ENCODE assay signal across 20 cellular contexts in genomic region chr2:241577413-241578122, GRCh38. TPM values are rescaled to one million over a fixed set of nuclear protein-coding genes. Genes with fewer than 3 reads are reported as not detected.
DNase-seq lines count a peak whose midpoint lies in the region; FAIRE-seq and TF ChIP-seq lines count a peak whose summit lies in the region.
"Had no signal": no experiment of that assay in that cellular context is flagged by ENCODE, and none has a peak within 500 bp of the region (broad histone marks: within the 10 kb centered on the region; RNA-seq: fewer than 3 reads in every experiment).

No MANE protein-coding gene starts in this region.

- no peaks in the 10 kb centered on the region for H3K9me2 ChIP-seq in hepatocyte (replicated peaks; ENCODE audit: insufficient read depth)

- H3K4me1 Mint-ChIP-seq in astrocyte (ENCODE audit: low read depth, unreplicated experiment), result peaks cover 11% of the 10 kb centered on the region
- H3K4me1 Mint-ChIP-seq: B cell had no signal

- peaks cover 30 to 49% (median 38%) of the 10 kb centered on the region in 11 experiments for H3K36me3 ChIP-seq in BLaER1 treated with 17β-estradiol and CSF1 and Interleukin-3, amounts not matched to agents 10 nM and 100 nM
- H3K36me3 ChIP-seq in astrocyte (ENCODE audit: insufficient read depth, low read length), result peaks cover 5% of the 10 kb centered on the region
- no peaks in the 10 kb centered on the region for H3K36me3 ChIP-seq in hepatocyte (replicated peaks; ENCODE audit: insufficient read depth, low read depth)

- CTCF ChIA-PET in HEK293T (lab: Yijun Ruan, JAX), result no interaction called here

- peaks cover 14% of the 10 kb centered on the region for H3K9me3 Mint-ChIP-seq in astrocyte (ENCODE audit: unreplicated experiment)
- H3K9me3 Mint-ChIP-seq: activated naive CD4-positive, alpha-beta T cell treated with anti-CD3 and anti-CD28 coated beads, Interleukin-2, amount 50 U/mL, for 72 hours; stimulated activated naive CD8-positive, alpha-beta T cell treated with anti-CD3 and anti-CD28 coated beads, Interleukin-15, Interleukin-2, amounts not matched to agents 100 ng/mL and 50 ng/mL, for 24 hours had no signal

- DNase-seq in astrocyte (ENCODE audit: low read depth) (peak; percentile 29), hepatocyte (ENCODE audit: low spot score) (peak; percentile 64), pons (ENCODE audit: low spot score) (peak; percentile 40), HEK293T (ENCODE audit: extremely low spot score) (no peak), ecto neural progenitor cell (ENCODE audit: low spot score) (no peak), Kasumi-1 (lab: John Stamatoyannopoulos, UW) (no peak)
- DNase-seq in stimulated activated CD4-positive, alpha-beta T cell treated with anti-CD3 and anti-CD28 coated beads, Interleukin-4, amount 100 ng/mL, for 4 hours, result no peak
- DNase-seq: activated CD8-positive, alpha-beta memory T cell treated with anti-CD3 and anti-CD28 coated beads, Interleukin-2, amount 50 U/mL, for 48 hours; central memory CD4-positive, alpha-beta T cell; NCI-H2029; NCI-H524 treated with DMSO at 0.1 percent for 48 hours; T-helper 1 cell had no signal

- WGBS in hepatocyte (ENCODE audit: low lambda C conversion rate, missing lambda C conversion rate), result 46% methylated on average over 6 of the region's 9 CpGs

- peaks cover 33% of the 10 kb centered on the region for H3K36me3 Mint-ChIP-seq in astrocyte (ENCODE audit: low read depth, unreplicated experiment)

- no peak for FAIRE-seq in astrocyte (lab: Jason Lieb, UNC)
- FAIRE-seq: GM12891, RCC 7860 had no signal

- H3K79me2 ChIP-seq in astrocyte (ENCODE audit: insufficient read depth, low read length) (no peaks in the 10 kb centered on the region), hepatocyte (no peaks in the 10 kb centered on the region)

- H3K4me3 Mint-ChIP-seq in astrocyte (ENCODE audit: unreplicated experiment), result no peak overlapping the region
- H3K4me3 Mint-ChIP-seq: B cell; stimulated activated naive CD8-positive, alpha-beta T cell treated with anti-CD3 and anti-CD28 coated beads, Interleukin-15, Interleukin-2, amounts not matched to agents 100 ng/mL and 50 ng/mL, for 24 hours had no signal

- peaks cover 7 to 28% (median 26%) of the 10 kb centered on the region in 10 experiments for H3K4me1 ChIP-seq in BLaER1 treated with 17β-estradiol and CSF1 and Interleukin-3, amounts not matched to agents 10 nM and 100 nM
- no peaks in the 10 kb centered on the region for H3K4me1 ChIP-seq in astrocyte (ENCODE audit: insufficient read depth, low read length)
- H3K4me1 ChIP-seq in hepatocyte (ENCODE audit: insufficient read depth), result peaks cover 9% of the 10 kb centered on the region

- H3K27ac ChIP-seq in BLaER1 treated with 17β-estradiol and CSF1 and Interleukin-3, amounts not matched to agents 10 nM and 100 nM, result no peak overlapping the region
- no peak overlapping the region for H3K27ac ChIP-seq in astrocyte (ENCODE audit: low read depth, low read length)
- peak overlapping the region; percentile 70 for H3K27ac ChIP-seq in hepatocyte
- H3K27ac ChIP-seq: epithelial cell of prostate had no signal

- H3K27ac Mint-ChIP-seq in astrocyte (ENCODE audit: unreplicated experiment), result peak overlapping the region; percentile 1
- H3K27ac Mint-ChIP-seq: B cell; stimulated activated naive CD8-positive, alpha-beta T cell treated with anti-CD3 and anti-CD28 coated beads, Interleukin-15, Interleukin-2, amounts not matched to agents 100 ng/mL and 50 ng/mL, for 24 hours had no signal

- H3K4me2 ChIP-seq in BLaER1 treated with 17β-estradiol and CSF1 and Interleukin-3, amounts not matched to agents 10 nM and 100 nM, result peak overlapping the region in 10 of 11 experiments; percentile 19 to 54 (median 44); a peak in 16 of 22 replicates
- no peak overlapping the region for H3K4me2 ChIP-seq in astrocyte (ENCODE audit: low read length)
- no peak overlapping the region for H3K4me2 ChIP-seq in hepatocyte

- no peak overlapping the region for H2AFZ ChIP-seq in astrocyte (ENCODE audit: low read depth, low read length)
- no peak overlapping the region for H2AFZ ChIP-seq in hepatocyte

- TF ChIP-seq CTCF in astrocyte (IDR thresholded peaks at IDR 0.05; ENCODE audit: insufficient read depth, low read depth, low read length) (no peak), hepatocyte (IDR thresholded peaks at IDR 0.05; ENCODE audit: poor library complexity) (no peak)

- H3K9ac ChIP-seq in BLaER1 treated with 17β-estradiol and CSF1 and Interleukin-3, amounts not matched to agents 10 nM and 100 nM, result peak overlapping the region in 1 of 11 experiments; percentile 15; a peak in 1 of 22 replicates
- H3K9ac ChIP-seq in astrocyte (ENCODE audit: low read length), result no peak overlapping the region

- H3K4me3 ChIP-seq in BLaER1 treated with 17β-estradiol and CSF1 and Interleukin-3, amounts not matched to agents 10 nM and 100 nM, result no peak overlapping the region
- H3K4me3 ChIP-seq in astrocyte (ENCODE audit: insufficient read depth, low read depth, low read length) (no peak overlapping the region), hepatocyte (no peak overlapping the region)
- H3K4me3 ChIP-seq: lung had no signal

- H3K27me3 ChIP-seq in BLaER1 treated with 17β-estradiol and CSF1 and Interleukin-3, amounts not matched to agents 10 nM and 100 nM, result no peaks in the 10 kb centered on the region
- no peaks in the 10 kb centered on the region for H3K27me3 ChIP-seq in astrocyte (ENCODE audit: insufficient read depth, low read length)
- H3K27me3 ChIP-seq in hepatocyte, result no peaks in the 10 kb centered on the region

- H3K27me3 Mint-ChIP-seq in astrocyte (ENCODE audit: low read depth, unreplicated experiment), result no peaks in the 10 kb centered on the region
- H3K27me3 Mint-ChIP-seq: B cell; stimulated activated naive CD8-positive, alpha-beta T cell treated with anti-CD3 and anti-CD28 coated beads, Interleukin-15, Interleukin-2, amounts not matched to agents 100 ng/mL and 50 ng/mL, for 24 hours had no signal

- H4K20me1 ChIP-seq in BLaER1 treated with 17β-estradiol and CSF1 and Interleukin-3, amounts not matched to agents 10 nM and 100 nM, result peaks cover 0 to 9% (median 0%) of the 10 kb centered on the region in 11 experiments; a peak in 5 of 22 replicates
- peaks cover 24% of the 10 kb centered on the region for H4K20me1 ChIP-seq in astrocyte (ENCODE audit: insufficient read depth, low read length)
- no peaks in the 10 kb centered on the region for H4K20me1 ChIP-seq in hepatocyte (ENCODE audit: insufficient read depth, poor library complexity, severe bottlenecking)

- H3K9me3 ChIP-seq in BLaER1 treated with 17β-estradiol and CSF1 and Interleukin-3, amounts not matched to agents 10 nM and 100 nM (replicated peaks in 1 of 11), result peaks cover 22 to 32% (median 31%) of the 10 kb centered on the region in 11 experiments
- H3K9me3 ChIP-seq in astrocyte (ENCODE audit: insufficient read depth, low read depth, low read length), result no peaks in the 10 kb centered on the region
- no peaks in the 10 kb centered on the region for H3K9me3 ChIP-seq in hepatocyte (ENCODE audit: low read depth)

- POLR2A ChIA-PET in HEK293T (lab: Yijun Ruan, JAX), result no interaction called here

TF ChIP-seq in HEK293T, 16 proteins besides CTCF, POLR2A, EP300 and RAD21:
- TF ChIP-seq L3MBTL2 (conservative IDR thresholded peaks at IDR 0.05) (no peak), SUZ12 (IDR thresholded peaks at IDR 0.05) (no peak), ARNT (IDR thresholded peaks at IDR 0.05) (no peak), CTBP1 (IDR thresholded peaks at IDR 0.05; ENCODE audit: borderline replicate concordance) (no peak), ZNF384 (IDR thresholded peaks at IDR 0.05) (no peak), ELF4 (IDR thresholded peaks at IDR 0.05) (no peak), LEF1 (IDR thresholded peaks at IDR 0.05; ENCODE audit: borderline replicate concordance) (no peak), HDGF (IDR thresholded peaks at IDR 0.05; ENCODE audit: borderline replicate concordance) (no peak), BHLHE40 (IDR thresholded peaks at IDR 0.05; ENCODE audit: borderline replicate concordance) (no peak), SP1 (IDR thresholded peaks at IDR 0.05) (no peak), FOXA1 (IDR thresholded peaks at IDR 0.05) (no peak), FOXM1 (IDR thresholded peaks at IDR 0.05; ENCODE audit: borderline replicate concordance) (no peak), FOXK2 (IDR thresholded peaks at IDR 0.05) (no peak), NFRKB (IDR thresholded peaks at IDR 0.05) (no peak)
- TF ChIP-seq, protein P1, sequence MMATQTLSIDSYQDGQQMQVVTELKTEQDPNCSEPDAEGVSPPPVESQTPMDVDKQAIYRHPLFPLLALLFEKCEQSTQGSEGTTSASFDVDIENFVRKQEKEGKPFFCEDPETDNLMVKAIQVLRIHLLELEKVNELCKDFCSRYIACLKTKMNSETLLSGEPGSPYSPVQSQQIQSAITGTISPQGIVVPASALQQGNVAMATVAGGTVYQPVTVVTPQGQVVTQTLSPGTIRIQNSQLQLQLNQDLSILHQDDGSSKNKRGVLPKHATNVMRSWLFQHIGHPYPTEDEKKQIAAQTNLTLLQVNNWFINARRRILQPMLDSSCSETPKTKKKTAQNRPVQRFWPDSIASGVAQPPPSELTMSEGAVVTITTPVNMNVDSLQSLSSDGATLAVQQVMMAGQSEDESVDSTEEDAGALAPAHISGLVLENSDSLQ (IDR thresholded peaks at IDR 0.05), result no peak

RNA-seq across cellular contexts. Expression of gene BOK, which starts 19.0 kb away (rescaled TPM):
- total RNA-seq in astrocyte (64.2 and 64.9 TPM in 2 replicates), hepatocyte (24.2 and 25.4 TPM in 2 replicates)
- polyA plus RNA-seq in hepatocyte, result 26.5 and 39.7 TPM in 2 replicates

RNA-seq across cellular contexts. Expression of gene THAP4, which starts 59.4 kb away (rescaled TPM):
- 46.0 and 47.2 TPM in 2 replicates for total RNA-seq in astrocyte
- 33.5 and 43.2 TPM in 2 replicates for total RNA-seq in hepatocyte
- 58.1 and 59.8 TPM in 2 replicates for polyA plus RNA-seq in hepatocyte

RNA-seq across cellular contexts. Expression of gene ATG4B, which starts 59.9 kb away (rescaled TPM):
- total RNA-seq in astrocyte (75.4 and 83.2 TPM in 2 replicates), hepatocyte (61.0 and 61.3 TPM in 2 replicates)
- polyA plus RNA-seq in hepatocyte, result 108 and 126 TPM in 2 replicates

Comparison
In these comparisons a context has a peak if more than half of its experiments do, and no peak if none do; other contexts are left out.
1. H3K4me2 ChIP-seq: peak in BLaER1 treated with 17β-estradiol and CSF1 and Interleukin-3, amounts not matched to agents 10 nM and 100 nM (10 of 11); none in astrocyte (single experiment) and hepatocyte (single experiment).
2. DNase-seq: peak in astrocyte (single experiment), hepatocyte (single experiment) and pons (single experiment); none in HEK293T (single experiment), ecto neural progenitor cell (single experiment), stimulated activated CD4-positive, alpha-beta T cell treated with anti-CD3 and anti-CD28 coated beads, Interleukin-4, amount 100 ng/mL, for 4 hours (0 of 2) and Kasumi-1 (0 of 2).